In genomic region chr2:44651974-44652373, GRCh38 we compare ENCODE assay signal across 27 cellular contexts.
DNase-seq lines count a peak whose midpoint lies in the region; ATAC-seq and TF ChIP-seq lines count a peak whose summit lies in the region.
"Had no signal": no experiment of that assay in that cellular context is flagged by ENCODE, and none has a peak within 500 bp of the region (broad histone marks: within the 10 kb centered on the region; RNA-seq: fewer than 3 reads in every experiment).

No MANE protein-coding gene starts in this region.

- peak; percentile 61 for ATAC-seq in GM18511 (IDR thresholded peaks at IDR 0.05; ENCODE audit: unreplicated experiment)
- peak; percentile 77 for ATAC-seq in GM21723 (IDR thresholded peaks at IDR 0.05; ENCODE audit: unreplicated experiment)
- peak; percentile 72 for ATAC-seq in HG03439 (IDR thresholded peaks at IDR 0.05; ENCODE audit: unreplicated experiment)
- ATAC-seq: body of pancreas, esophagus mucosa, heart right ventricle, right cardiac atrium, Right ventricle myocardium inferior had no signal

- H3K36me3 ChIP-seq in GM06990 (ENCODE audit: control insufficient read depth, insufficient read depth, low read length), result no peaks in the 10 kb centered on the region
- H3K36me3 ChIP-seq: HAP-1, heart right ventricle, spleen, thyroid gland, vagina had no signal

- no peaks in the 10 kb centered on the region for H3K27me3 ChIP-seq in GM06990 (replicated peaks; ENCODE audit: control insufficient read depth, insufficient read depth, low read length)
- H3K27me3 ChIP-seq: body of pancreas, heart right ventricle, spleen, thyroid gland, vagina had no signal

- H3K4me3 ChIP-seq in GM06990 (replicated peaks; ENCODE audit: low read depth, low read length), result no peak overlapping the region
- H3K4me3 ChIP-seq: body of pancreas, HAP-1, heart right ventricle, spleen, thyroid gland, vagina had no signal

- TF ChIP-seq CTCF in GM06990 (IDR thresholded peaks at IDR 0.05; ENCODE audit: insufficient read depth, low read length, poor library complexity, severe bottlenecking), result no peak

- DNase-seq in GM06990 (ENCODE audit: extremely low read depth, insufficient read length) (peak; percentile 26), SHP77 treated with DMSO at 0.1 percent for 48 hours (lab: John Stamatoyannopoulos, UW) (no peak), cerebellar nuclear complex (lab: John Stamatoyannopoulos, UW) (no peak)
- DNase-seq in stimulated activated CD4-positive, alpha-beta T cell treated with anti-CD3 and anti-CD28 coated beads, Interleukin-4, amount 100 ng/mL, for 1 hour, result no peak
- no peak for DNase-seq in stimulated activated CD4-positive, alpha-beta T cell treated with anti-CD3 and anti-CD28 coated beads, Interleukin-2, amount 100 ng/mL, for 48 hours
- DNase-seq: activated CD4-positive, alpha-beta memory T cell treated with anti-CD3 and anti-CD28 coated beads, Interleukin-2, amount 10 ng/mL, durations not matched to agents 7 days and 5 days; activated CD4-positive, alpha-beta T cell treated with anti-CD3 and anti-CD28 coated beads for 1 hour; activated CD8-positive, alpha-beta memory T cell treated with anti-CD3 and anti-CD28 coated beads, Interleukin-2, amount 50 U/mL, for 48 hours; activated naive CD4-positive, alpha-beta T cell treated with anti-CD3 and anti-CD28 coated beads, Interleukin-2, amount 10 ng/mL, durations not matched to agents 7 days and 5 days; body of pancreas; dermis blood vessel endothelial cell; heart right ventricle; kidney; MM.1S; NCI-H1105 treated with DMSO at 0.1 percent for 48 hours; NCI-H2029; NK-92 treated with Interleukin-12 subunit alpha and Interleukin-12 subunit beta, amount 100 ng/mL, for 24 hours; right cardiac atrium; spleen; thyroid gland had no signal
